Comparison of ENCODE assay signal across 12 cellular contexts in genomic region chr12:57151741-57152407, GRCh38. TPM values are rescaled to one million over a fixed set of nuclear protein-coding genes. Genes with fewer than 3 reads are reported as not detected.
DNase-seq lines count a peak whose midpoint lies in the region; ATAC-seq and TF ChIP-seq lines count a peak whose summit lies in the region.
"Had no signal": no experiment of that assay in that cellular context is flagged by ENCODE, and none has a peak within 500 bp of the region (broad histone marks: within the 10 kb centered on the region; RNA-seq: fewer than 3 reads in every experiment).

No MANE protein-coding gene starts in this region.

- H3K27me3 ChIP-seq in HUES64 (ENCODE audit: insufficient read depth, low read length) = no peaks in the 10 kb centered on the region
- H3K27me3 ChIP-seq in left lung = no peaks in the 10 kb centered on the region
- H3K27me3 ChIP-seq in tibial artery = no peaks in the 10 kb centered on the region

- ATAC-seq in left lung (no peak), HG03095 (IDR thresholded peaks at IDR 0.05; ENCODE audit: unreplicated experiment) (no peak), HG02884 (IDR thresholded peaks at IDR 0.05; ENCODE audit: unreplicated experiment) (no peak), HG02840 (IDR thresholded peaks at IDR 0.05; ENCODE audit: low FRiP score, unreplicated experiment) (no peak)
- ATAC-seq: activated CD4-positive, CD25-positive, alpha-beta regulatory T cell treated with anti-CD3 and anti-CD28 coated beads, Interleukin-2, amount 50 U/mL, for 24 hours; stimulated activated naive B cell treated with anti-CD40 and anti-IgM and Interleukin-4, amounts not matched to agents 10 μg/mL and 1 μg/mL and 100 μg/mL, for 72 hours had no signal

- WGBS in HUES64 = 91% methylated on average over 14 of the region's 14 CpGs

- intact Hi-C loops in left lung (cut with DNase I) (no loop called here), tibial artery (cut with DNase I; ENCODE audit: low total_unique reads) (no loop called here)

- H3K27ac ChIP-seq in HUES64 (ENCODE audit: low read depth, low read length) (no peak overlapping the region), left lung (peak overlapping the region; percentile 71 to 73), tibial artery (peak overlapping the region; percentile 73 to 85)

- H3K36me3 ChIP-seq in HUES64 (ENCODE audit: insufficient read depth, low read length) (peaks cover 85% of the 10 kb centered on the region), left lung (peaks cover 0 to 41% of the 10 kb centered on the region in 2 donors), tibial artery (peaks cover 30 to 47% (median 43%) of the 10 kb centered on the region in 3 donors)

- DNase-seq in cerebellar nuclear complex (lab: John Stamatoyannopoulos, UW) (peak; percentile 38 to 78), left lung (no peak), tibial artery (peak in 1 of 2 donors; percentile 84), NCI-H82 (lab: John Stamatoyannopoulos, UW) (no peak)
- DNase-seq: endodermal cell; NCI-H510A; stimulated activated naive B cell treated with anti-CD40 and anti-IgM and Interleukin-4, amounts not matched to agents 10 μg/mL and 1 μg/mL and 100 μg/mL, for 72 hours had no signal

- H3K9ac ChIP-seq in HUES64 (ENCODE audit: low read depth, low read length) = peak overlapping the region; percentile 35

- H3K4me1 ChIP-seq in HUES64 (ENCODE audit: insufficient read depth, low read length) (peaks cover 5% of the 10 kb centered on the region; the same call in 1 of the 2 replicates), left lung (peaks cover 40 to 99% of the 10 kb centered on the region in 2 donors), tibial artery (peaks cover 4 to 78% (median 70%) of the 10 kb centered on the region in 4 donors)

- no peak for TF ChIP-seq CTCF in left lung (IDR thresholded peaks at IDR 0.05)
- no peak for TF ChIP-seq CTCF in tibial artery (IDR thresholded peaks at IDR 0.05)

- no peak overlapping the region for H3K4me3 ChIP-seq in HUES64 (ENCODE audit: low read length)
- no peak overlapping the region for H3K4me3 ChIP-seq in left lung
- H3K4me3 ChIP-seq in tibial artery = no peak overlapping the region

- H3K9me3 ChIP-seq in HUES64 (ENCODE audit: insufficient read depth, low read depth, low read length) (no peaks in the 10 kb centered on the region), left lung (no peaks in the 10 kb centered on the region), tibial artery (no peaks in the 10 kb centered on the region)

RNA-seq across cellular contexts. Expression of gene LRP1-AS, which starts 4.5 kb away (rescaled TPM):
- not detected for polyA plus RNA-seq in HUES64 (2013, experiment 1 of 2)
- not detected for polyA plus RNA-seq in HUES64 (2013, experiment 2 of 2)
- total RNA-seq in left lung = not detected
- total RNA-seq: endodermal cell had no signal

RNA-seq across cellular contexts. Expression of gene LRP1, which starts 23.6 kb away (rescaled TPM):
- polyA plus RNA-seq in HUES64 (2013, experiment 1 of 2) = 30.2 TPM
- polyA plus RNA-seq in HUES64 (2013, experiment 2 of 2) = 32.8 TPM
- 100 to 1,000 TPM; 228 to 325 TPM for total RNA-seq in left lung

RNA-seq across cellular contexts. Expression of gene STAT6, which starts 40.7 kb away (rescaled TPM):
- polyA plus RNA-seq in HUES64 (2013, experiment 1 of 2) = 24.3 TPM
- polyA plus RNA-seq in HUES64 (2013, experiment 2 of 2) = 28.5 TPM
- 100 to 1,000 TPM; 200 to 237 TPM for total RNA-seq in left lung

Comparison
In these comparisons a context has a peak if more than half of its experiments do, and no peak if none do; other contexts are left out.
1. DNase-seq: peak in cerebellar nuclear complex (2 of 2); none in left lung (0 of 2) and NCI-H82 (single experiment).